8 cellular contexts compared by ENCODE assay signal in genomic region chr16:20383106-20384029, GRCh38. TPM values are rescaled to one million over a fixed set of nuclear protein-coding genes. Genes with fewer than 3 reads are reported as not detected.
DNase-seq lines count a peak whose midpoint lies in the region; ATAC-seq, FAIRE-seq and TF ChIP-seq lines count a peak whose summit lies in the region.

No MANE protein-coding gene starts in this region.

- in situ Hi-C loops in GM13977 (cut with MboI; ENCODE audit: low pct_unique_long_range_greater_than_20kb, low sequenced_read_pairs, unreplicated experiment) (loop anchor here (10.0 kb wide), 1 partner anchor 479 kb away; no protein-coding TSS in a partner anchor), gastrocnemius medialis (cut with MboI; ENCODE audit: low sequenced_read_pairs in 4 of 4) (loop anchor here (5.0 to 25.0 kb wide), 2 partner anchors 471 kb away; no protein-coding TSS in a partner anchor)

- TF ChIP-seq CTCF in A549 (IDR thresholded peaks at IDR 0.05) (peak; percentile 66), GM13977 (IDR thresholded peaks at IDR 0.05; ENCODE audit: extremely low read depth, insufficient read depth, missing control alignments) (peak; percentile 82), NB4 (IDR thresholded peaks at IDR 0.05; ENCODE audit: low read depth, low read length) (peak; percentile 73), ascending aorta (IDR thresholded peaks at IDR 0.05) (peak; percentile 24 to 84 (median 83)), gastrocnemius medialis (IDR thresholded peaks at IDR 0.05 in 4 of 5, conservative IDR thresholded peaks at IDR 0.05 in 1 of 5) (peak in 4 of 5 experiments; percentile 27 to 62 (median 50))

- H3K27ac ChIP-seq in A549 (no peak overlapping the region), ascending aorta (no peak overlapping the region), gastrocnemius medialis (no peak overlapping the region)

- ATAC-seq in A549 (peak; percentile 88 to 98), gastrocnemius medialis (peak in 1 of 2 donors; percentile 55), HG03565 (IDR thresholded peaks at IDR 0.05; ENCODE audit: unreplicated experiment) (no peak)

- intact Hi-C loops in ascending aorta (cut with DNase I): loop anchor here (2.0 to 5.0 kb wide), 2 partner anchors 477 to 826 kb away; partner anchors contain the start of gene VPS35L
- intact Hi-C loops in gastrocnemius medialis (cut with DNase I; ENCODE audit: low total_unique reads): loop anchor here (1.0 to 10.0 kb wide), 2 partner anchors 476 to 829 kb away; partner anchors contain the start of gene VPS35L

- H3K4me3 ChIP-seq in A549: no peak overlapping the region
- H3K4me3 ChIP-seq in NB4 (ENCODE audit: low read depth, low read length): no peak overlapping the region
- H3K4me3 ChIP-seq in ascending aorta: no peak overlapping the region
- no peak overlapping the region for H3K4me3 ChIP-seq in gastrocnemius medialis

- H3K4me2 ChIP-seq in A549: peak overlapping the region; percentile 45; the same call in 2 of the 3 replicates

- TF ChIP-seq POLR2A in A549 (IDR thresholded peaks at IDR 0.05; ENCODE audit: low read length) (no peak), NB4 (IDR thresholded peaks at IDR 0.05; ENCODE audit: extremely low read depth, insufficient read length) (no peak), gastrocnemius medialis (IDR thresholded peaks at IDR 0.05) (no peak)

- TF ChIP-seq RAD21 in A549 (conservative IDR thresholded peaks at IDR 0.05 in 1 of 2, IDR thresholded peaks at IDR 0.05 in 1 of 2): peak; percentile 77 to 84

- WGBS in A549 (ENCODE audit: missing lambda C conversion rate): 23% methylated on average over 8 of the region's 11 CpGs

- H3K9me3 ChIP-seq in A549: no peaks in the 10 kb centered on the region
- no peaks in the 10 kb centered on the region for H3K9me3 ChIP-seq in ascending aorta
- no peaks in the 10 kb centered on the region for H3K9me3 ChIP-seq in gastrocnemius medialis

- DNase-seq in A549 (ENCODE audit: low read depth in 1 of 2, low spot score in 1 of 2) (peak; percentile 70 to 74), GM13977 (ENCODE audit: low spot score) (peak; percentile 63), NB4 (ENCODE audit: low read depth) (peak; percentile 68), SK-N-DZ (ENCODE audit: low spot score) (peak; percentile 83), ascending aorta (ENCODE audit: low spot score in 2 of 2) (peak in 1 of 2 donors; percentile 75), hepatic stellate cell (ENCODE audit: low spot score) (peak; percentile 45), gastrocnemius medialis (peak in 1 of 2 donors; percentile 14)

- H3K27me3 ChIP-seq in ascending aorta (peaks cover 4% of the 10 kb centered on the region), gastrocnemius medialis (no peaks in the 10 kb centered on the region)

- TF ChIP-seq EP300 in A549 (IDR thresholded peaks at IDR 0.05): no peak

- FAIRE-seq in A549 (lab: Jason Lieb, UNC): no peak

- CTCF ChIA-PET in A549 (lab: Yijun Ruan, JAX): interaction anchor here (0.6 to 10.7 kb wide), 45 partner anchors 10 to 827 kb away, joined by 3 to 374 read pairs (median 4); partner anchors contain the start of gene PDILT

- no peaks in the 10 kb centered on the region for H3K36me3 ChIP-seq in ascending aorta
- H3K36me3 ChIP-seq in gastrocnemius medialis: no peaks in the 10 kb centered on the region

- no peaks in the 10 kb centered on the region for H3K4me1 ChIP-seq in A549
- H3K4me1 ChIP-seq in ascending aorta: peaks cover 0 to 7% of the 10 kb centered on the region in 2 donors
- H3K4me1 ChIP-seq in gastrocnemius medialis: no peaks in the 10 kb centered on the region

- POLR2A ChIA-PET in A549 (lab: Yijun Ruan, JAX): interaction anchor here (1.3 kb wide), 1 partner anchor 476 kb away, joined by 6 read pairs; no protein-coding TSS in a partner anchor

TF ChIP-seq in A549, 52 proteins besides CTCF, POLR2A, EP300 and RAD21:
- TF ChIP-seq CEBPB (IDR thresholded peaks at IDR 0.05) (no peak), SMC3 (IDR thresholded peaks at IDR 0.05) (peak; percentile 69)

RNA-seq across cellular contexts. Expression of gene PDILT, which starts 21.2 kb away (rescaled TPM):
- not detected in 2 replicates for polyA plus RNA-seq in A549 (2011; rRNA removed)
- not detected in 2 replicates for polyA plus RNA-seq in A549 (2012; cell fraction: cytosol; rRNA removed)
- not detected in 2 replicates for polyA plus RNA-seq in A549 (2012; cell fraction: nucleus; rRNA removed)
- not detected in 3 replicates for polyA plus RNA-seq in A549 (2017; fragmentation: RNase III; extraction: RNeasy Plus Mini Kit Qiagen cat#74134 plus additional on column Dnase treatment)
- polyA minus RNA-seq in A549 (2011; rRNA and poly(A)+ RNA removed): not detected in 2 replicates
- polyA plus RNA-seq in SK-N-DZ (2014; cell fraction: cytosol; rRNA removed): not detected in 2 replicates
- polyA plus RNA-seq in SK-N-DZ (2014; cell fraction: nucleus; rRNA removed): not detected in 2 replicates
- not detected for total RNA-seq in ascending aorta
- not detected for total RNA-seq in gastrocnemius medialis

RNA-seq across cellular contexts. Expression of gene ACSM5, which starts 26.0 kb away (rescaled TPM):
- polyA plus RNA-seq in A549 (2011; rRNA removed) (not detected in 2 replicates), A549 (2017; fragmentation: RNase III; extraction: RNeasy Plus Mini Kit Qiagen cat#74134 plus additional on column Dnase treatment) (not detected in 3 replicates)
- polyA plus RNA-seq in A549 (2012; cell fraction: cytosol; rRNA removed): not detected in 2 replicates
- polyA plus RNA-seq in A549 (2012; cell fraction: nucleus; rRNA removed): not detected in 2 replicates
- not detected in 2 replicates for polyA minus RNA-seq in A549 (2011; rRNA and poly(A)+ RNA removed)
- not detected in 2 replicates for polyA plus RNA-seq in SK-N-DZ (2014; cell fraction: cytosol; rRNA removed)
- not detected in 2 replicates for polyA plus RNA-seq in SK-N-DZ (2014; cell fraction: nucleus; rRNA removed)
- total RNA-seq in ascending aorta (not detected), gastrocnemius medialis (10 to 100 TPM in 2 of 4 donors, 1 to 10 TPM in 2; 4.2 to 30.5 (median 9.6) TPM)

RNA-seq across cellular contexts. Expression of gene UMOD, which starts 30.9 kb away (rescaled TPM):
- polyA plus RNA-seq in A549 (2011; rRNA removed) (not detected in 2 replicates), A549 (2017; fragmentation: RNase III; extraction: RNeasy Plus Mini Kit Qiagen cat#74134 plus additional on column Dnase treatment) (not detected in 3 replicates)
- not detected in 2 replicates for polyA plus RNA-seq in A549 (2012; cell fraction: cytosol; rRNA removed)
- polyA plus RNA-seq in A549 (2012; cell fraction: nucleus; rRNA removed): not detected in 2 replicates
- polyA minus RNA-seq in A549 (2011; rRNA and poly(A)+ RNA removed): not detected in 2 replicates
- not detected in 2 replicates for polyA plus RNA-seq in SK-N-DZ (2014; cell fraction: cytosol; rRNA removed)
- polyA plus RNA-seq in SK-N-DZ (2014; cell fraction: nucleus; rRNA removed): not detected in 2 replicates
- total RNA-seq in ascending aorta (not detected), gastrocnemius medialis (not detected)

RNA-seq across cellular contexts. Expression of gene GP2, which starts 56.1 kb away (rescaled TPM):
- polyA plus RNA-seq in A549 (2011; rRNA removed) (not detected in 2 replicates), A549 (2017; fragmentation: RNase III; extraction: RNeasy Plus Mini Kit Qiagen cat#74134 plus additional on column Dnase treatment) (not detected in 3 replicates)
- polyA plus RNA-seq in A549 (2012; cell fraction: cytosol; rRNA removed): not detected in 2 replicates
- polyA plus RNA-seq in A549 (2012; cell fraction: nucleus; rRNA removed): not detected in 2 replicates
- polyA minus RNA-seq in A549 (2011; rRNA and poly(A)+ RNA removed): not detected in 2 replicates
- not detected in 2 replicates for polyA plus RNA-seq in SK-N-DZ (2014; cell fraction: cytosol; rRNA removed)
- polyA plus RNA-seq in SK-N-DZ (2014; cell fraction: nucleus; rRNA removed): not detected in 2 replicates
- total RNA-seq in ascending aorta (0.11 TPM), gastrocnemius medialis (not detected)
